ENCODE assay signal across 13 cellular contexts in the genomic region with DNA sequence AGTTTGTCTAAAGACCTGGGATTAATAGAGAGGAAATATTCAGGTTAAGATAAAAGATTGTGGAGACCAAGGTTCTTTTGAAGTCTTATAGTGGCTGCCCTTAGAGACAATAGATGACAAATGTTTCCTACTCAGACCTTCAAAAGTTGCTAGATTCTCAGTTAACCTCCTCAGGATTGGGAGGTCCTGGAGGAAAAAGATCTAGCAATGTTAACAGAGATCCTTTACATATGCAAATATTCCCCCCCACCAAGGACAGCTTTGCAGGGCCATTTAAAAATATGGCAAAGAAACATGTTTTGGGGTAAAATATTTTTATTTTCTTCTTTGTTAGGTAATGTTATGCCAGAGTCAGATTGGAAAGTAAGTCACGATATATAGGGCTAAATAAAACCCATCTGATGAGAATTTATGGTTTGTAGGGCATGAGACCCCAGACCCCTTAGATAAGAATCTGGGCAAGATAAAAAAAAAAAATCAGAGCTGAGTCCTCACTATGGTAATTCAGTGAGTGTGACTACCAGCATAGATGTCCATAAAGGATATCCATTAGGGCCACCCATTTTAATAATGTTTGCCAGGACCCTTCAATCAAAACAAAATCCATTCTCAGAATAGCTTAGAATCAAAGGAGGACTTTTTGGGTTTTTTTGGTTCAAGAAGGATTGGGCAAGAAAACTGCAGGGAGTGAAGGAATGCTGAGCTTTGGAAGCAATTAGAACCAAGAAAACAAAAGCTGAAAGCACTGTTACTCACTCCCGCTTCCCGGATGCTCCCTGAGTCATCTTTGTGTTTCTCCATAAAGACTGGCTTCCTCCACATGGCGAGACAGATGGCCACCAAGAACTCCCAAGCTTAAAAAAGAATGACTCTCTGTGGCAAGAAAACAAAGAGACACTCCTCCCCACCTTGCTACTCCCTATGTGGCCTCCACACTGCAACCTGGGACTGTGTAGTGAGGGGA.
DNase-seq lines count a peak whose midpoint lies in the region; ATAC-seq and TF ChIP-seq lines count a peak whose summit lies in the region.
"Had no signal": no experiment of that assay in that cellular context is flagged by ENCODE, and none has a peak within 500 bp of the region (broad histone marks: within the 10 kb centered on the region; RNA-seq: fewer than 3 reads in every experiment).

No MANE protein-coding gene starts in this region.

- H3K27ac Mint-ChIP-seq in activated naive CD4-positive, alpha-beta T cell treated with anti-CD3 and anti-CD28 coated beads, Interleukin-2, amount 10 ng/mL, durations not matched to agents 7 days and 5 days: no peak overlapping the region
- H3K27ac Mint-ChIP-seq: activated T-cell treated with anti-CD3 and anti-CD28 coated beads, Interleukin-2, amount 50 U/mL, for 24 hours; type B pancreatic cell had no signal

- peak; percentile 82 for DNase-seq in HS-27A (ENCODE audit: low read depth)
- peak; percentile 78 for DNase-seq in brain microvascular endothelial cell
- DNase-seq in iris pigment epithelial cell (ENCODE audit: low read depth): peak; percentile 87
- DNase-seq in UCSD-AML1 (lab: John Stamatoyannopoulos, UW; ENCODE audit: unreplicated experiment): no peak
- DNase-seq in activated naive CD4-positive, alpha-beta T cell treated with anti-CD3 and anti-CD28 coated beads, Interleukin-2, amount 10 ng/mL, durations not matched to agents 7 days and 5 days: no peak
- DNase-seq: activated T-cell treated with anti-CD3 and anti-CD28 coated beads, Interleukin-2, amount 50 U/mL, for 24 hours; effector CD4-positive, alpha-beta T cell; NCI-H1694 had no signal

- no peak overlapping the region for H2AFZ ChIP-seq in ACC112 (ENCODE audit: low read length, unreplicated experiment)

- CTCF ChIA-PET in activated naive CD4-positive, alpha-beta T cell treated with anti-CD3 and anti-CD28 coated beads, Interleukin-2, amount 10 ng/mL, durations not matched to agents 7 days and 5 days (lab: Charles Lee): no interaction called here

- no peaks in the 10 kb centered on the region for H3K27me3 ChIP-seq in ACC112 (ENCODE audit: insufficient read depth, low read length)
- no peaks in the 10 kb centered on the region for H3K27me3 ChIP-seq in brain microvascular endothelial cell (replicated peaks)
- H3K27me3 ChIP-seq: BLaER1 treated with 17β-estradiol and CSF1 and Interleukin-3, amounts not matched to agents 10 nM and 100 nM had no signal

- in situ Hi-C loops in brain microvascular endothelial cell (cut with HindIII; ENCODE audit: low pct_ligation_motif_present, low sequenced_read_pairs): no loop called here

- no peaks in the 10 kb centered on the region for H3K79me2 ChIP-seq in ACC112 (ENCODE audit: control insufficient read depth, insufficient read depth, low read length, unreplicated experiment)

- H3K27me3 Mint-ChIP-seq in activated naive CD4-positive, alpha-beta T cell treated with anti-CD3 and anti-CD28 coated beads, Interleukin-2, amount 10 ng/mL, durations not matched to agents 7 days and 5 days: no peaks in the 10 kb centered on the region

- no peaks in the 10 kb centered on the region for H3K4me1 Mint-ChIP-seq in activated naive CD4-positive, alpha-beta T cell treated with anti-CD3 and anti-CD28 coated beads, Interleukin-2, amount 10 ng/mL, durations not matched to agents 7 days and 5 days

- H3K4me3 ChIP-seq in ACC112 (ENCODE audit: low read depth, low read length) (no peak overlapping the region), brain microvascular endothelial cell (ENCODE audit: low read depth, low read length) (no peak overlapping the region)
- H3K4me3 ChIP-seq: BLaER1 treated with 17β-estradiol and CSF1 and Interleukin-3, amounts not matched to agents 10 nM and 100 nM had no signal

- H3K9me3 Mint-ChIP-seq in activated naive CD4-positive, alpha-beta T cell treated with anti-CD3 and anti-CD28 coated beads, Interleukin-2, amount 10 ng/mL, durations not matched to agents 7 days and 5 days: no peaks in the 10 kb centered on the region
- H3K9me3 Mint-ChIP-seq: activated T-cell treated with anti-CD3 and anti-CD28 coated beads, Interleukin-2, amount 50 U/mL, for 24 hours; type B pancreatic cell had no signal

- H3K4me1 ChIP-seq in ACC112 (ENCODE audit: control insufficient read depth, insufficient read depth, low read length, unreplicated experiment): peaks cover 9% of the 10 kb centered on the region

- H3K27ac ChIP-seq in ACC112 (ENCODE audit: low read depth, low read length) (peak overlapping the region; percentile 27; the same call in 1 of the 2 replicates), brain microvascular endothelial cell (peak overlapping the region; percentile 65)
- H3K27ac ChIP-seq: BLaER1 treated with 17β-estradiol and CSF1 and Interleukin-3, amounts not matched to agents 10 nM and 100 nM had no signal

- H3K4me3 Mint-ChIP-seq in activated naive CD4-positive, alpha-beta T cell treated with anti-CD3 and anti-CD28 coated beads, Interleukin-2, amount 10 ng/mL, durations not matched to agents 7 days and 5 days: no peak overlapping the region
- H3K4me3 Mint-ChIP-seq: activated T-cell treated with anti-CD3 and anti-CD28 coated beads, Interleukin-2, amount 50 U/mL, for 24 hours; type B pancreatic cell had no signal

- no peaks in the 10 kb centered on the region for H3K36me3 Mint-ChIP-seq in activated naive CD4-positive, alpha-beta T cell treated with anti-CD3 and anti-CD28 coated beads, Interleukin-2, amount 10 ng/mL, durations not matched to agents 7 days and 5 days
- H3K36me3 Mint-ChIP-seq: type B pancreatic cell had no signal

- TF ChIP-seq CTCF in brain microvascular endothelial cell (IDR thresholded peaks at IDR 0.05; ENCODE audit: low read depth, low read length, missing control alignments): no peak

- no peaks in the 10 kb centered on the region for H3K36me3 ChIP-seq in ACC112 (ENCODE audit: insufficient read depth, low read length)
- no peaks in the 10 kb centered on the region for H3K36me3 ChIP-seq in brain microvascular endothelial cell (replicated peaks)
- H3K36me3 ChIP-seq: BLaER1 treated with 17β-estradiol and CSF1 and Interleukin-3, amounts not matched to agents 10 nM and 100 nM had no signal

- no peak for ATAC-seq in HG02981 (IDR thresholded peaks at IDR 0.05; ENCODE audit: unreplicated experiment)
- ATAC-seq in HG02884 (IDR thresholded peaks at IDR 0.05; ENCODE audit: unreplicated experiment): no peak

Comparison
In these comparisons a context has a peak if more than half of its experiments do, and no peak if none do; other contexts are left out.
1. DNase-seq: peak in HS-27A (single experiment), brain microvascular endothelial cell (single experiment) and iris pigment epithelial cell (single experiment); none in UCSD-AML1 (single experiment) and activated naive CD4-positive, alpha-beta T cell treated with anti-CD3 and anti-CD28 coated beads, Interleukin-2, amount 10 ng/mL, durations not matched to agents 7 days and 5 days (single experiment).